ENCODE assay signal across 14 cellular contexts in genomic region chr6:44704240-44705150, GRCh38.
DNase-seq lines count a peak whose midpoint lies in the region; ATAC-seq, FAIRE-seq and TF ChIP-seq lines count a peak whose summit lies in the region.
"Had no signal": no experiment of that assay in that cellular context is flagged by ENCODE, and none has a peak within 500 bp of the region (broad histone marks: within the 10 kb centered on the region; RNA-seq: fewer than 3 reads in every experiment).

No MANE protein-coding gene starts in this region.

- FAIRE-seq in GM12891 (lab: Jason Lieb, UNC) = no peak
- FAIRE-seq: astrocyte had no signal

- H3K36me3 Mint-ChIP-seq in T-helper 17 cell (ENCODE audit: low read depth) (peaks cover 2% of the 10 kb centered on the region), neural crest cell (ENCODE audit: low read depth) (no peaks in the 10 kb centered on the region)

- H3K4me1 Mint-ChIP-seq in T-helper 17 cell = peaks cover 4% of the 10 kb centered on the region
- peaks cover 16% of the 10 kb centered on the region for H3K4me1 Mint-ChIP-seq in neural crest cell

- H3K36me3 ChIP-seq in right lobe of liver = no peaks in the 10 kb centered on the region
- H3K36me3 ChIP-seq: prostate gland had no signal

- H3K9me3 Mint-ChIP-seq in neural crest cell = peaks cover 5% of the 10 kb centered on the region
- H3K9me3 Mint-ChIP-seq: effector memory CD8-positive, alpha-beta T cell had no signal

- TF ChIP-seq POLR2A in right lobe of liver (IDR thresholded peaks at IDR 0.05) (no peak), GM12891 (IDR thresholded peaks at IDR 0.05; ENCODE audit: low read depth, low read length) (no peak)

- WGBS in right lobe of liver (ENCODE audit: insufficient coverage, low coverage, low lambda C conversion rate, missing lambda C conversion rate) = 74% methylated on average over 6 of the region's 15 CpGs

- no peak overlapping the region for H3K27ac ChIP-seq in right lobe of liver
- H3K27ac ChIP-seq: prostate gland had no signal

- ATAC-seq in GM21717 (IDR thresholded peaks at IDR 0.05; ENCODE audit: unreplicated experiment) = peak; percentile 66
- peak; percentile 70 for ATAC-seq in T-helper 17 cell
- ATAC-seq in right lobe of liver = no peak
- no peak for ATAC-seq in GM19397 (IDR thresholded peaks at IDR 0.05; ENCODE audit: unreplicated experiment)
- no peak for ATAC-seq in omental fat pad (ENCODE audit: low FRiP score)
- ATAC-seq: effector memory CD8-positive, alpha-beta T cell had no signal

- TF ChIP-seq CTCF in GM12864 (IDR thresholded peaks at IDR 0.05; ENCODE audit: low read depth, low read length, missing control alignments) (no peak), neural crest cell (conservative IDR thresholded peaks at IDR 0.05) (no peak), right lobe of liver (IDR thresholded peaks at IDR 0.05) (no peak), omental fat pad (IDR thresholded peaks at IDR 0.05) (no peak)

- intact Hi-C loops in right lobe of liver (cut with DNase I) = no loop called here

- H3K27ac Mint-ChIP-seq in T-helper 17 cell = peak overlapping the region; percentile 8
- peak overlapping the region; percentile 5 for H3K27ac Mint-ChIP-seq in neural crest cell (ENCODE audit: unreplicated experiment)
- H3K27ac Mint-ChIP-seq: effector memory CD8-positive, alpha-beta T cell had no signal

- H3K27me3 Mint-ChIP-seq in T-helper 17 cell (no peaks in the 10 kb centered on the region), neural crest cell (ENCODE audit: low read depth) (no peaks in the 10 kb centered on the region)
- H3K27me3 Mint-ChIP-seq: effector memory CD8-positive, alpha-beta T cell had no signal

- no peaks in the 10 kb centered on the region for H3K4me1 ChIP-seq in right lobe of liver
- H3K4me1 ChIP-seq: prostate gland had no signal

- no peaks in the 10 kb centered on the region for H3K27me3 ChIP-seq in right lobe of liver

- H3K4me3 Mint-ChIP-seq in T-helper 17 cell (no peak overlapping the region), neural crest cell (no peak overlapping the region)
- H3K4me3 Mint-ChIP-seq: effector memory CD8-positive, alpha-beta T cell had no signal

- H3K4me3 ChIP-seq in GM12864 (ENCODE audit: low read depth, low read length) (no peak overlapping the region), right lobe of liver (no peak overlapping the region)
- H3K4me3 ChIP-seq: prostate gland had no signal

- DNase-seq in GM12864 (ENCODE audit: low read depth) = peak; percentile 36
- DNase-seq in T-helper 17 cell = no peak
- DNase-seq in neural crest cell (ENCODE audit: low read depth, low spot score) = no peak
- no peak for DNase-seq in right lobe of liver
- DNase-seq in GM12891 (ENCODE audit: insufficient read length, low spot score) = no peak
- no peak for DNase-seq in omental fat pad (ENCODE audit: low spot score)
- DNase-seq: effector memory CD8-positive, alpha-beta T cell; head of caudate nucleus; mammary epithelial cell; NCI-H2081 had no signal

- H3K9me3 ChIP-seq in T-helper 17 cell (ENCODE audit: control insufficient read depth, low read length, poor library complexity, severe bottlenecking) = no peaks in the 10 kb centered on the region
- no peaks in the 10 kb centered on the region for H3K9me3 ChIP-seq in right lobe of liver
- H3K9me3 ChIP-seq: prostate gland had no signal

TF ChIP-seq in GM12891, 5 proteins besides CTCF, POLR2A, EP300 and RAD21:
- TF ChIP-seq PAX5 (IDR thresholded peaks at IDR 0.05; ENCODE audit: insufficient read depth, low read length, severe bottlenecking) (no peak), TAF1 (IDR thresholded peaks at IDR 0.05; ENCODE audit: low read depth, low read length) (no peak), POU2F2 (IDR thresholded peaks at IDR 0.05; ENCODE audit: low read depth, low read length) (no peak), SPI1 (IDR thresholded peaks at IDR 0.05; ENCODE audit: low read depth, low read length) (no peak), POLR2AphosphoS5 (IDR thresholded peaks at IDR 0.05; ENCODE audit: low read depth, low read length) (no peak)

Comparison
In these comparisons a context has a peak if more than half of its experiments do, and no peak if none do; other contexts are left out.
1. ATAC-seq: peak in GM21717 (single experiment) and T-helper 17 cell (single experiment); none in right lobe of liver (0 of 4), GM19397 (single experiment) and omental fat pad (single experiment).